In the genomic region with DNA sequence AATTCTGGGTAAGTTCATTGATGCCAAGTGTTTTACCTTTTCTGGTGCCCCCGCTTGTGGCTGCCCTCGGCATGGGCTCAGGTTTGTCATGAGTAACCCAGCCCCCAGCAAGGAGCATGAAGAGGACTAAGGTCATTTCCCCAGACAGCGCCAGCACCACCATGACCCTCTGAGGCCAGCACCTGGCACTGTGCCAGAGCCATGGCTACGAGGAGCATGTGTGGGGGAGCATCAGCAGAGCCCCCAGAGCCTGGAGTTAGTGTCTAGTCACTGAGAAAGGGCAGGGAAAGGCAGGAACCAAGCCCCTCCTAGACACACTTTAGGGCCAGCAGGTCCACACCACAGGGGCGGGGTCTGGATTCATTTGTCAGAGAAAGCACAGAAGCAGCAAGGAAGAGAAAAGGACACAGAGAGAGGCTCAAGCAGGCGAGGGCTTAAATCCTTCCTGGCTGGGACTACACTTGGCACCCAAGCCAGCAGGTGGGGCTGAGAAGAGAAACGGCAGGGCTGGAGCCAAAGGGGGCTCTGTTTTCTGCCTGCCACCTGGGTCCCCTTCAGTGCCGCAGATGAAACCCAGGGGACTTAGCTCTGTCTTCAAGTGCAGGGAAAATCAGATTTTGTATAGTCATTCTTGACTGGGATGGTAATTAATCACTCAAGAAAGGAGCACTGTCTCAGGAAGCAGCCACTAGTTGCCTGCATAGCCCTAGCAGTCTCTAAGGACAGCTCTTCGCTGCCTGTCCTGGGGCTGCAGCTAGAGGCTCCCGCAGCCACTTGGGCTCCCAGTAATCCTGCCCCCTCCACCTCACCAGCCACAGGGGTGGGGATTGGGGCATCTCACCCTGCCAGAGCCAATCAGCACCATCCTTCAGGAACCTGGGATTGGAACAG, we compare ENCODE assay signal across 18 cellular contexts.
DNase-seq lines count a peak whose midpoint lies in the region; ATAC-seq, FAIRE-seq and TF ChIP-seq lines count a peak whose summit lies in the region.
"Had no signal": no experiment of that assay in that cellular context is flagged by ENCODE, and none has a peak within 500 bp of the region (broad histone marks: within the 10 kb centered on the region; RNA-seq: fewer than 3 reads in every experiment).

No MANE protein-coding gene starts in this region.

- no peak for TF ChIP-seq CTCF in Panc1 (IDR thresholded peaks at IDR 0.05)

- no TSS peak for BruUV-seq in Panc1 (replicated peaks; lab: Mats Ljungman, UMichigan)

- FAIRE-seq in HTR-8/SVneo (lab: Jason Lieb, UNC) = no peak
- FAIRE-seq: astrocyte, small intestine, TTC549 had no signal

- H3K9me3 ChIP-seq in ES-I3 (ENCODE audit: control insufficient read depth, insufficient read depth, low read length) = no peaks in the 10 kb centered on the region
- no peaks in the 10 kb centered on the region for H3K9me3 ChIP-seq in Panc1 (ENCODE audit: control insufficient read depth, insufficient read depth, low read depth, low read length)
- H3K9me3 ChIP-seq: esophagus squamous epithelium, stomach had no signal

- CTCF ChIA-PET in Panc1 (lab: Charles Lee) = no interaction called here

- H3K36me3 ChIP-seq in ES-I3 (ENCODE audit: insufficient read depth, low read length) (no peaks in the 10 kb centered on the region), Panc1 (ENCODE audit: control insufficient read depth, insufficient read depth, low read length) (no peaks in the 10 kb centered on the region)
- H3K36me3 ChIP-seq: esophagus squamous epithelium, stomach had no signal

- ATAC-seq in Panc1 = peak; percentile 40; the same call in 1 of the 2 replicates
- ATAC-seq: CD8-positive, alpha-beta T cell had no signal

- no peak overlapping the region for H3K27ac ChIP-seq in Panc1 (ENCODE audit: low read length)
- H3K27ac ChIP-seq: esophagus squamous epithelium, stomach had no signal

- in situ Hi-C loops in Panc1 (cut with HindIII; ENCODE audit: low pct_unique_long_range_greater_than_20kb, low sequenced_read_pairs) = no loop called here

- POLR2A ChIA-PET in Panc1 (lab: Charles Lee) = interaction anchor here (0.6 kb wide), 1 partner anchor 12 kb away, joined by 3 read pairs; no protein-coding TSS in a partner anchor

- peak overlapping the region; percentile 3; the same call in 1 of the 2 replicates for H3K9ac ChIP-seq in ES-I3 (ENCODE audit: low read depth, low read length)

- no peak overlapping the region for H3K4me3 ChIP-seq in Panc1 (ENCODE audit: low read depth in 2 of 2, low read length in 2 of 2)
- H3K4me3 ChIP-seq: esophagus squamous epithelium, stomach had no signal

- H3K4me1 ChIP-seq in ES-I3 (ENCODE audit: insufficient read depth, low read length) = peaks cover 11% of the 10 kb centered on the region
- H3K4me1 ChIP-seq in Panc1 (ENCODE audit: control insufficient read depth, insufficient read depth, low read length) = no peaks in the 10 kb centered on the region
- H3K4me1 ChIP-seq: esophagus squamous epithelium, stomach had no signal

- DNase-seq in NCI-H1092 (lab: John Stamatoyannopoulos, UW) (peak; percentile 49), Panc1 (ENCODE audit: low read depth, low spot score) (no peak), iPS-NIHi7 (ENCODE audit: extremely low spot score) (peak; percentile 90), cerebellar nuclear complex (lab: John Stamatoyannopoulos, UW) (no peak), medulla oblongata (ENCODE audit: extremely low spot score) (no peak), HTR-8/SVneo (ENCODE audit: insufficient read length, low spot score) (no peak)
- DNase-seq: activated effector memory CD4-positive, alpha-beta T cell treated with Interleukin-2 at 50 U/mL for 16 hours; CD8-positive, alpha-beta T cell; cortex of kidney; esophagus squamous epithelium; mesenchymal stem cell; NCI-H774; SHP77; small intestine; stomach had no signal

- intact Hi-C loops in Panc1 (cut with micrococcal nuclease; ENCODE audit: unreplicated experiment) = no loop called here

- peaks cover 8% of the 10 kb centered on the region; the same call in 1 of the 2 replicates for H3K27me3 ChIP-seq in Panc1 (ENCODE audit: control insufficient read depth, insufficient read depth, low read length)

Comparison
In these comparisons a context has a peak if more than half of its experiments do, and no peak if none do; other contexts are left out.
1. DNase-seq: peak in NCI-H1092 (single experiment) and iPS-NIHi7 (single experiment); none in Panc1 (single experiment), cerebellar nuclear complex (0 of 2), medulla oblongata (single experiment) and HTR-8/SVneo (single experiment).